13 cellular contexts compared by ENCODE assay signal in the genomic region with DNA sequence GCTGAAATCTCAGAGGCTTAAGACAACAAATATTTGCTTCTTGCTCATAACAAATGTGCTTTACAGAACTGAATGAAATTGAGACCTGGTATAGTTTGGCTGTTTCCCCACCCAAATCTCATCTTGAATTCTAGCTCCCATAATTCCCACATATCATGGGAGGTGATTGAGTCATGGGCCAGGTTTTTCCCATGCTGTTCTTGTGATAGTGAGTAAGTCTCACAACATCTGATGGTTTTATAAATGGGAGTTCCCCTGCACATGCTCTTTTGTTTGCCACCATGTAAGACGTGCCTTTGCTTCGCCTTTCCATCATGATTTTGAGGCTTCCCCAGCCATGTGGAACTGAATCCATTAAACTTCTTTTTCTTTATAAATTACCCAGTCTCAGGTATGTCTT.
"Had no signal": no experiment of that assay in that cellular context is flagged by ENCODE, and none has a peak within 500 bp of the region (broad histone marks: within the 10 kb centered on the region; RNA-seq: fewer than 3 reads in every experiment).

No MANE protein-coding gene starts in this region.

- H3K36me3 ChIP-seq: neutrophil, right lobe of liver, thoracic aorta had no signal

- FAIRE-seq: endometrium had no signal

- H3K9me3 ChIP-seq: neutrophil, psoas muscle, right lobe of liver, thoracic aorta had no signal

- DNase-seq: effector memory CD4-positive, alpha-beta T cell; naive thymus-derived CD8-positive, alpha-beta T cell; psoas muscle; retina; right lobe of liver; stimulated activated CD4-positive, alpha-beta T cell treated with anti-CD3 and anti-CD28 coated beads, Interleukin-2, amount 100 ng/mL, for 24 hours; stimulated activated CD4-positive, alpha-beta T cell treated with anti-CD3 and anti-CD28 coated beads, Interleukin-4, amount 100 ng/mL, for 4 hours; stimulated activated naive B cell treated with anti-CD40 and anti-IgM and Interleukin-4, amounts not matched to agents 10 μg/mL and 1 μg/mL and 100 μg/mL, for 72 hours; stimulated activated naive CD8-positive, alpha-beta T cell treated with anti-CD3 and anti-CD28 coated beads, Interleukin-15, amount 100 ng/mL, for 72 hours; trophoblast cell had no signal

- H3K27ac ChIP-seq: neutrophil, psoas muscle, right lobe of liver, thoracic aorta had no signal

- H3K4me3 ChIP-seq: psoas muscle, right lobe of liver, thoracic aorta had no signal

- H3K27me3 ChIP-seq: neutrophil, right lobe of liver had no signal

- H3K4me1 ChIP-seq: psoas muscle, right lobe of liver had no signal
